Comparison of ENCODE assay signal across 21 cellular contexts in the genomic region with DNA sequence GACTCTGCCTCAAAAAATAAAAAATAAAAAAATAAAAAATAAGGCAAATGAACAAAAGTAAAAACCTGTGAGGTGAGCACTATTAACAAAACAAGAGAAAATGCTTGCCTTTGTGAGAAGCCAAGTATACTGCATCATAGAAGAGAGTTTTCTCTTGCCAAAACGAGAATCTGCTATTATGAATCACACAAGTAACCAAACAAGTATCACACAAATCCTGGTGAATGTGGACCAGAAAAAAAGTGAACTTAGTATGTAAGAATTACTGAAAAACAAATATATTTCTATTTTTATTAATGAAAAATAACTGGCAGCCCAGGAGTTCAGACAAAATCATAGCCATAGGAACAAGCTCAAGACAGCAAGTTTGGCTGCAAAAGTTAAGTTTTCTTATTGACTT.
DNase-seq lines count a peak whose midpoint lies in the region; ATAC-seq, FAIRE-seq and TF ChIP-seq lines count a peak whose summit lies in the region.
"Had no signal": no experiment of that assay in that cellular context is flagged by ENCODE, and none has a peak within 500 bp of the region (broad histone marks: within the 10 kb centered on the region; RNA-seq: fewer than 3 reads in every experiment).

No MANE protein-coding gene starts in this region.

- no peaks in the 10 kb centered on the region for H3K27me3 ChIP-seq in upper lobe of right lung
- H3K27me3 ChIP-seq: SJCRH30 had no signal

- intact Hi-C loops in upper lobe of right lung (cut with DNase I) = no loop called here

- no peaks in the 10 kb centered on the region for H3K9me3 ChIP-seq in upper lobe of right lung
- H3K9me3 ChIP-seq: SJCRH30 had no signal

- peak overlapping the region; percentile 27 for H3K27ac ChIP-seq in upper lobe of right lung
- H3K27ac ChIP-seq: SJCRH30, WERI-Rb-1 had no signal

- DNase-seq in HCEC 1CT (peak; percentile 17), astrocyte of the spinal cord (ENCODE audit: low read depth, low spot score) (peak; percentile 64), iris pigment epithelial cell (ENCODE audit: low read depth) (peak; percentile 76), upper lobe of right lung (no peak), GM19238 (ENCODE audit: insufficient read length, low spot score) (no peak), HTR-8/SVneo (ENCODE audit: insufficient read length, low spot score) (no peak)
- DNase-seq: activated gamma-delta T cell treated with Interleukin-2 at 50 U/mL for 16 hours; activated T-cell treated with anti-CD3 and anti-CD28 coated beads for 4 hours; amniotic stem cell; hypothalamus; kidney; naive thymus-derived CD8-positive, alpha-beta T cell; NCI-H1417; SJCRH30; stimulated activated CD4-positive, alpha-beta T cell treated with anti-CD3 and anti-CD28 coated beads, Interleukin-4, amount 100 ng/mL, for 24 hours; substantia nigra; WERI-Rb-1 had no signal

- peaks cover 16% of the 10 kb centered on the region for H3K4me1 ChIP-seq in upper lobe of right lung

- no peak for TF ChIP-seq CTCF in astrocyte of the spinal cord (IDR thresholded peaks at IDR 0.05; ENCODE audit: low read depth, low read length)
- no peak for TF ChIP-seq CTCF in upper lobe of right lung (IDR thresholded peaks at IDR 0.05)

- H3K36me3 ChIP-seq in upper lobe of right lung = no peaks in the 10 kb centered on the region
- H3K36me3 ChIP-seq: SJCRH30, WERI-Rb-1 had no signal

- in situ Hi-C loops in astrocyte of the spinal cord (cut with HindIII; ENCODE audit: low sequenced_read_pairs) = no loop called here

- FAIRE-seq in HTR-8/SVneo (lab: Jason Lieb, UNC) = no peak
- FAIRE-seq: colon, H1, kidney had no signal

- H3K4me3 ChIP-seq in astrocyte of the spinal cord (ENCODE audit: low read depth, low read length) (no peak overlapping the region), upper lobe of right lung (no peak overlapping the region)
- H3K4me3 ChIP-seq: SJCRH30, skin epidermis had no signal

- ATAC-seq in upper lobe of right lung (no peak), GM18498 (IDR thresholded peaks at IDR 0.05; ENCODE audit: unreplicated experiment) (no peak)
- ATAC-seq: naive thymus-derived CD8-positive, alpha-beta T cell had no signal

Comparison
In these comparisons a context has a peak if more than half of its experiments do, and no peak if none do; other contexts are left out.
1. DNase-seq: peak in HCEC 1CT (single experiment), astrocyte of the spinal cord (single experiment) and iris pigment epithelial cell (single experiment); none in upper lobe of right lung (single experiment), GM19238 (single experiment) and HTR-8/SVneo (single experiment).